ENCODE assay signal across 29 cellular contexts in genomic region chr13:51724721-51725120, GRCh38.
"Had no signal": no experiment of that assay in that cellular context is flagged by ENCODE, and none has a peak within 500 bp of the region (broad histone marks: within the 10 kb centered on the region; RNA-seq: fewer than 3 reads in every experiment).

No MANE protein-coding gene starts in this region.

- H3K4me1 Mint-ChIP-seq: activated CD4-positive, alpha-beta memory T cell treated with anti-CD3 and anti-CD28 coated beads, Interleukin-2, amount 10 ng/mL, durations not matched to agents 7 days and 5 days; activated CD4-positive, alpha-beta T cell treated with anti-CD3 and anti-CD28 coated beads, Interleukin-2, amount 10 ng/mL, durations not matched to agents 7 days and 5 days; central memory CD8-positive, alpha-beta T cell had no signal

- H3K9me3 Mint-ChIP-seq: activated CD4-positive, alpha-beta memory T cell treated with anti-CD3 and anti-CD28 coated beads, Interleukin-2, amount 10 ng/mL, durations not matched to agents 7 days and 5 days; activated CD4-positive, alpha-beta T cell treated with anti-CD3 and anti-CD28 coated beads, Interleukin-2, amount 10 ng/mL, durations not matched to agents 7 days and 5 days; activated T-cell treated with anti-CD3 and anti-CD28 coated beads, Interleukin-2, amount 50 U/mL, for 24 hours; activated T-cell treated with anti-CD3 and anti-CD28 coated beads, Interleukin-2, amount 50 U/mL, for 72 hours; central memory CD8-positive, alpha-beta T cell; endodermal cell; WTC11 had no signal

- H3K27ac Mint-ChIP-seq: activated CD4-positive, alpha-beta memory T cell treated with anti-CD3 and anti-CD28 coated beads, Interleukin-2, amount 10 ng/mL, durations not matched to agents 7 days and 5 days; activated CD4-positive, alpha-beta T cell treated with anti-CD3 and anti-CD28 coated beads, Interleukin-2, amount 10 ng/mL, durations not matched to agents 7 days and 5 days; activated naive CD8-positive, alpha-beta T cell; activated T-cell treated with anti-CD3 and anti-CD28 coated beads, Interleukin-2, amount 50 U/mL, for 24 hours; activated T-cell treated with anti-CD3 and anti-CD28 coated beads, Interleukin-2, amount 50 U/mL, for 72 hours; endodermal cell; WTC11 had no signal

- H3K4me3 Mint-ChIP-seq: activated CD4-positive, alpha-beta memory T cell treated with anti-CD3 and anti-CD28 coated beads, Interleukin-2, amount 10 ng/mL, durations not matched to agents 7 days and 5 days; activated CD4-positive, alpha-beta T cell treated with anti-CD3 and anti-CD28 coated beads, Interleukin-2, amount 10 ng/mL, durations not matched to agents 7 days and 5 days; activated naive CD8-positive, alpha-beta T cell; activated T-cell treated with anti-CD3 and anti-CD28 coated beads, Interleukin-2, amount 50 U/mL, for 24 hours; activated T-cell treated with anti-CD3 and anti-CD28 coated beads, Interleukin-2, amount 50 U/mL, for 72 hours; central memory CD8-positive, alpha-beta T cell; endodermal cell; WTC11 had no signal

- H3K27me3 Mint-ChIP-seq: activated CD4-positive, alpha-beta memory T cell treated with anti-CD3 and anti-CD28 coated beads, Interleukin-2, amount 10 ng/mL, durations not matched to agents 7 days and 5 days; activated CD4-positive, alpha-beta T cell treated with anti-CD3 and anti-CD28 coated beads, Interleukin-2, amount 10 ng/mL, durations not matched to agents 7 days and 5 days; activated naive CD8-positive, alpha-beta T cell; activated T-cell treated with anti-CD3 and anti-CD28 coated beads, Interleukin-2, amount 50 U/mL, for 24 hours; central memory CD8-positive, alpha-beta T cell had no signal

- ATAC-seq: activated T-cell treated with anti-CD3 and anti-CD28 coated beads, Interleukin-2, amount 50 U/mL, for 72 hours; esophagus mucosa; foreskin keratinocyte; gastrocnemius medialis; heart left ventricle; WTC11 had no signal

- H3K36me3 ChIP-seq: brain microvascular endothelial cell, gastrocnemius medialis had no signal

- H3K4me3 ChIP-seq: gastrocnemius medialis, heart left ventricle had no signal

- H3K9me3 ChIP-seq: gastrocnemius medialis, heart left ventricle had no signal

- H3K27me3 ChIP-seq: brain microvascular endothelial cell, foreskin keratinocyte, gastrocnemius medialis, heart left ventricle had no signal

- H3K27ac ChIP-seq: brain microvascular endothelial cell, foreskin keratinocyte, gastrocnemius medialis, VCaP had no signal

- DNase-seq: activated CD4-positive, alpha-beta memory T cell treated with anti-CD3 and anti-CD28 coated beads, Interleukin-2, amount 10 ng/mL, durations not matched to agents 7 days and 5 days; activated CD4-positive, alpha-beta T cell treated with anti-CD3 and anti-CD28 coated beads for 1 hour; activated CD4-positive, alpha-beta T cell treated with anti-CD3 and anti-CD28 coated beads for 4 hours; activated CD4-positive, alpha-beta T cell treated with anti-CD3 and anti-CD28 coated beads, Interleukin-2, amount 10 ng/mL, durations not matched to agents 7 days and 5 days; activated CD4-positive, alpha-beta T cell treated with anti-CD3 and anti-CD28 coated beads, Interleukin-2, amount 50 U/mL, for 4 hours; activated CD8-positive, alpha-beta memory T cell treated with anti-CD3 and anti-CD28 coated beads, Interleukin-2, amount 50 U/mL, for 48 hours; activated gamma-delta T cell treated with Interleukin-2 at 50 U/mL for 16 hours; activated naive CD4-positive, alpha-beta T cell treated with anti-CD3 and anti-CD28 coated beads, Interleukin-2, amount 50 U/mL, for 16 hours; activated naive CD4-positive, alpha-beta T cell treated with Interleukin-2 at 50 U/mL for 16 hours; activated T-cell treated with anti-CD3 and anti-CD28 coated beads for 4 hours; activated T-cell treated with anti-CD3 and anti-CD28 coated beads, Interleukin-2, amount 50 U/mL, for 24 hours; activated T-cell treated with anti-CD3 and anti-CD28 coated beads, Interleukin-2, amount 50 U/mL, for 72 hours; amygdala; aorta; brain microvascular endothelial cell; cortex of kidney; dermis blood vessel endothelial cell; effector CD4-positive, alpha-beta T cell; endodermal cell; foreskin keratinocyte; gastrocnemius medialis; glutamatergic neuron; heart left ventricle; T-helper 2 cell had no signal
